Comparison of ENCODE assay signal across 9 cellular contexts in genomic region chr1:26694185-26694572, GRCh38. TPM values are rescaled to one million over a fixed set of nuclear protein-coding genes. Genes with fewer than 3 reads are reported as not detected.
DNase-seq lines count a peak whose midpoint lies in the region; ATAC-seq and TF ChIP-seq lines count a peak whose summit lies in the region.
"Had no signal": no experiment of that assay in that cellular context is flagged by ENCODE, and none has a peak within 500 bp of the region (broad histone marks: within the 10 kb centered on the region; RNA-seq: fewer than 3 reads in every experiment).

No MANE protein-coding gene starts in this region.

- intact Hi-C loops in dorsolateral prefrontal cortex (cut with DNase I) = loop anchor here (5.0 to 10.0 kb wide), 4 partner anchors 92 to 219 kb away; partner anchors contain the start of gene HMGN2 (in 1 of the 2)

- H3K4me3 Mint-ChIP-seq in CD4-positive, CD25-positive, alpha-beta regulatory T cell = peak overlapping the region; percentile 91 to 94 (median 94)

- H3K4ac ChIP-seq in neuronal stem cell (ENCODE audit: low read length) = no peak overlapping the region

- H2AFZ ChIP-seq in neuronal stem cell (ENCODE audit: low read length) = peak overlapping the region; percentile 83

- peaks cover 40% of the 10 kb centered on the region for H3K4me1 ChIP-seq in CD4-positive, CD25-positive, alpha-beta regulatory T cell (ENCODE audit: control insufficient read depth, insufficient read depth, low read length, poor library complexity, severe bottlenecking)
- H3K4me1 ChIP-seq in neuronal stem cell (ENCODE audit: control insufficient read depth in 2 of 2, insufficient read depth in 1 of 2, low read depth in 1 of 2, low read length in 2 of 2) = peaks cover 14 to 19% of the 10 kb centered on the region in 2 donors

- no peak for ATAC-seq in CD4-positive, CD25-positive, alpha-beta regulatory T cell (ENCODE audit: low read depth in 2 of 2)
- no peak for ATAC-seq in HG03159 (IDR thresholded peaks at IDR 0.05; ENCODE audit: unreplicated experiment)
- ATAC-seq in HG02973 (IDR thresholded peaks at IDR 0.05; ENCODE audit: unreplicated experiment) = no peak
- no peak for ATAC-seq in GM21360 (IDR thresholded peaks at IDR 0.05; ENCODE audit: unreplicated experiment)

- no peak overlapping the region for H2BK15ac ChIP-seq in neuronal stem cell (ENCODE audit: low read length)

- no peak overlapping the region for H4K8ac ChIP-seq in neuronal stem cell (ENCODE audit: low read depth, low read length)

- no peaks in the 10 kb centered on the region for H3K27me3 ChIP-seq in CD4-positive, CD25-positive, alpha-beta regulatory T cell (ENCODE audit: control insufficient read depth, insufficient read depth, low read length)
- H3K27me3 ChIP-seq in dorsolateral prefrontal cortex (no peaks in the 10 kb centered on the region), neuronal stem cell (ENCODE audit: control insufficient read depth in 3 of 3, insufficient read depth in 3 of 3, low read depth in 1 of 3, low read length in 3 of 3) (no peaks in the 10 kb centered on the region)
- H3K27me3 ChIP-seq: ovary had no signal

- H3K4me1 Mint-ChIP-seq in CD4-positive, CD25-positive, alpha-beta regulatory T cell = peaks cover 15 to 33% (median 24%) of the 10 kb centered on the region in 4 donors

- no peaks in the 10 kb centered on the region for H3K36me3 Mint-ChIP-seq in CD4-positive, CD25-positive, alpha-beta regulatory T cell

- H2BK5ac ChIP-seq in neuronal stem cell (ENCODE audit: low read length) = no peak overlapping the region

- H3K36me3 ChIP-seq in CD4-positive, CD25-positive, alpha-beta regulatory T cell (ENCODE audit: control insufficient read depth, insufficient read depth, low read length) = no peaks in the 10 kb centered on the region
- peaks cover 0 to 6% of the 10 kb centered on the region in 2 donors for H3K36me3 ChIP-seq in neuronal stem cell (replicated peaks in 1 of 2; ENCODE audit: control insufficient read depth in 2 of 2, insufficient read depth in 2 of 2, low read length in 2 of 2)
- H3K36me3 ChIP-seq: ovary had no signal

- peak overlapping the region; percentile 93 to 97 (median 96) for H3K27ac Mint-ChIP-seq in CD4-positive, CD25-positive, alpha-beta regulatory T cell

- no peak overlapping the region for H3K4me2 ChIP-seq in neuronal stem cell (ENCODE audit: insufficient read depth, low read length, poor library complexity, severe bottlenecking)

- no CpG with 5 or more reads among the region's 2 CpGs for WGBS in neuronal stem cell (ENCODE audit: extremely low coverage in 2 of 2, insufficient read length in 2 of 2, insufficient replicate concordance in 1 of 2), 2 donors

- no peak overlapping the region for H4K91ac ChIP-seq in neuronal stem cell (ENCODE audit: low read depth, low read length, poor library complexity)

- no peak overlapping the region for H2BK12ac ChIP-seq in neuronal stem cell (ENCODE audit: low read length)

- H3K79me1 ChIP-seq in neuronal stem cell (ENCODE audit: low read depth, low read length) = no peaks in the 10 kb centered on the region

- no peak for DNase-seq in CD4-positive, CD25-positive, alpha-beta regulatory T cell
- DNase-seq in NCI-H69 (lab: John Stamatoyannopoulos, UW) (peak; percentile 30), dorsolateral prefrontal cortex (no peak), neuronal stem cell (ENCODE audit: low spot score) (peak; percentile 50), AML-193 (lab: John Stamatoyannopoulos, UW) (no peak)

- H3K27me3 Mint-ChIP-seq in CD4-positive, CD25-positive, alpha-beta regulatory T cell = peaks cover 7% of the 10 kb centered on the region

- no peak overlapping the region for H2BK120ac ChIP-seq in neuronal stem cell (ENCODE audit: low read depth, low read length)

- H3K4me3 ChIP-seq in CD4-positive, CD25-positive, alpha-beta regulatory T cell (ENCODE audit: low read depth, low read length) = peak overlapping the region; percentile 91
- peak overlapping the region in 18 of 59 donors; percentile 67 to 97 (median 86) for H3K4me3 ChIP-seq in dorsolateral prefrontal cortex
- peak overlapping the region in 1 of 2 donors; percentile 60 for H3K4me3 ChIP-seq in neuronal stem cell (ENCODE audit: low read length in 2 of 2)

- H3K9ac ChIP-seq in neuronal stem cell (ENCODE audit: low read depth, low read length, poor library complexity) = no peak overlapping the region

- peak overlapping the region; percentile 89 for H3K27ac ChIP-seq in CD4-positive, CD25-positive, alpha-beta regulatory T cell (ENCODE audit: insufficient read depth, low read length, poor library complexity, severe bottlenecking)
- H3K27ac ChIP-seq in dorsolateral prefrontal cortex (peak overlapping the region in 57 of 59 donors; percentile 87 to 100 (median 98)), neuronal stem cell (replicated peaks; ENCODE audit: low read length) (peak overlapping the region; percentile 99)

- H2AK5ac ChIP-seq in neuronal stem cell (ENCODE audit: low read depth, low read length) = peak overlapping the region; percentile 44

- no peak overlapping the region for H3K14ac ChIP-seq in neuronal stem cell (ENCODE audit: low read length)

- TF ChIP-seq CTCF in dorsolateral prefrontal cortex (IDR thresholded peaks at IDR 0.05 in 54 of 56, conservative IDR thresholded peaks at IDR 0.05 in 2 of 56; ENCODE audit: low read depth in 1 of 56, partially characterized antibody in 56 of 56) = no peak

- H3K23ac ChIP-seq in neuronal stem cell (ENCODE audit: low read depth, low read length, poor library complexity) = no peak overlapping the region

- H3K9me3 Mint-ChIP-seq in CD4-positive, CD25-positive, alpha-beta regulatory T cell = no peaks in the 10 kb centered on the region

- no peaks in the 10 kb centered on the region for H3K9me3 ChIP-seq in CD4-positive, CD25-positive, alpha-beta regulatory T cell (ENCODE audit: control insufficient read depth in 2 of 2, low read length in 2 of 2)
- no peaks in the 10 kb centered on the region for H3K9me3 ChIP-seq in neuronal stem cell (replicated peaks in 1 of 2; ENCODE audit: control insufficient read depth in 2 of 2, insufficient read depth in 1 of 2, low read depth in 1 of 2, low read length in 2 of 2)
- H3K9me3 ChIP-seq: ovary had no signal

- peak overlapping the region; percentile 15 for H3K18ac ChIP-seq in neuronal stem cell (ENCODE audit: low read length)

RNA-seq across cellular contexts. Expression of gene ARID1A, which starts 1.6 kb away (rescaled TPM):
- total RNA-seq in CD4-positive, CD25-positive, alpha-beta regulatory T cell = 139 TPM
- polyA plus RNA-seq in CD4-positive, CD25-positive, alpha-beta regulatory T cell = 10 to 100 TPM in 3 of 4 donors, 1 to 10 TPM in 1; 9.5 to 13.4 (median 13.0) TPM
- 100 to 1,000 TPM in 34 of 120 experiments, 10 to 100 TPM in 86; 65.3 to 158 (median 93.3) TPM for total RNA-seq in dorsolateral prefrontal cortex
- polyA plus RNA-seq in neuronal stem cell (2013, experiment 1 of 2) = 87.5 TPM
- 92.7 TPM for polyA plus RNA-seq in neuronal stem cell (2013, experiment 2 of 2)

Comparison
In these comparisons a context has a peak if more than half of its experiments do, and no peak if none do; other contexts are left out.
1. DNase-seq: peak in NCI-H69 (single experiment) and neuronal stem cell (single experiment); none in CD4-positive, CD25-positive, alpha-beta regulatory T cell (0 of 3), dorsolateral prefrontal cortex (0 of 10) and AML-193 (0 of 2).
2. Peak in every context shown above with its lines, with median percentiles within 50 percentile points of each other: H3K27ac ChIP-seq.